8 cellular contexts compared by ENCODE assay signal in the genomic region with DNA sequence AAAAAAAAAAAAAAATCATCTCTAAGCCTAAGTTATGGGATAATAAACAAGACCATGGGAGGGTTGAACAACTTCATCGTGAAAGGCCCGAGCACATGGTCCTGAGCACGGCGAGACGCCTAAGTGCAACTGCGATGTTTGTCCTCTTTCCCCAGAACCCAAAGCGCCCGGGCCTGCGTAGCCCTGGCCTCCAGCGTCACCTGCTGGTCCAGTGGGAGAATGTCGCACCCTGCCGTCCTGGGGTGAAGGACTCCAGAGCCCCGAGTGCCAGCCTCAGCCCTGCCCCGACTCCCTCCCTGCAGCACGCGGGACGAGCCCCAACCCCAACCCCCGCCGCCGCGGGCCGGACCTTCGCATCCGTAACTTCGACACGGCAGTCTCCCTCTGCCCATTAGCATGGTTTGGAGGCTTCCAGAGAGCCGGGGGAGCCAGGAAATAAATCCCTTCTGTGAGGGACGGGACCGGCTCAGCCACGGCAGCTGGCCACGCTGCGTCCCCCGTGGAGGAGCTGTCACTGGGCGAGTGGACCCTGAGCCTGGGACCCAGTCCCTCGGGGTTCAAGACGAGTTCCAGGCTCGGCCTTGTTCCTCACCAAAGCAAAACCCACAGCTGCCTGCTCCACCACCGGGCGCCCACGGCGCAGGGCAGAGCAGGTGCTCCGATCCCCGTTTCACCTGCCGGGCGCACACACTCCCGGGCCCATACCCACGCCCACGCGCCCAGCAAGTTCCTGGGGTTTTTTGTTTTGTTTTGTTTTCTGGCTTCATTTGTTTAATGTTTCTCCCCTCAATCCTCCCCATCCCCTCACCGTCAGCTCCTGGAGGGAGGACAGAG.
A peak's percentile ranks its signal among the peaks of the same experiment; 100 is the strongest.
DNase-seq lines count a peak whose midpoint lies in the region; ATAC-seq and TF ChIP-seq lines count a peak whose summit lies in the region.

No MANE protein-coding gene starts in this region.

- DNase-seq in CD1c-positive myeloid dendritic cell (ENCODE audit: extremely low spot score): peak; percentile 82
- DNase-seq in NCI-H510A treated with DMSO at 0.1 percent for 48 hours (lab: John Stamatoyannopoulos, UW): peak; percentile 48
- DNase-seq in activated CD8-positive, alpha-beta T cell treated with anti-CD3 and anti-CD28 coated beads for 36 hours: peak; percentile 83
- DNase-seq in endothelial cell (ENCODE audit: low spot score): peak; percentile 86
- peak; percentile 59 to 65 for DNase-seq in stimulated activated CD8-positive, alpha-beta memory T cell treated with anti-CD3 and anti-CD28 coated beads, Interleukin-15, amount 100 ng/mL, for 48 hours (ENCODE audit: low read depth in 2 of 2)

- peaks cover 52% of the 10 kb centered on the region for H3K4me1 ChIP-seq in mesodermal cell (ENCODE audit: control insufficient read depth, insufficient read depth, low read length, poor library complexity, severe bottlenecking)

- intact Hi-C loops in activated CD8-positive, alpha-beta T cell treated with anti-CD3 and anti-CD28 coated beads for 36 hours (cut with micrococcal nuclease): loop anchor here (10.0 kb wide), 1 partner anchor 636 kb away; no protein-coding TSS in a partner anchor

- no peak overlapping the region for H3K27ac ChIP-seq in mesodermal cell (ENCODE audit: low read depth, low read length, severe bottlenecking)

- H3K9me3 Mint-ChIP-seq in activated CD8-positive, alpha-beta T cell treated with anti-CD3 and anti-CD28 coated beads for 36 hours: no peaks in the 10 kb centered on the region
- no peaks in the 10 kb centered on the region for H3K9me3 Mint-ChIP-seq in endothelial cell (ENCODE audit: unreplicated experiment)

- H3K4me3 Mint-ChIP-seq in activated CD8-positive, alpha-beta T cell treated with anti-CD3 and anti-CD28 coated beads for 36 hours: peak overlapping the region; percentile 5
- peak overlapping the region; percentile 89 for H3K4me3 Mint-ChIP-seq in endothelial cell (ENCODE audit: unreplicated experiment)

- ATAC-seq in GM19025 (IDR thresholded peaks at IDR 0.05; ENCODE audit: low read depth, unreplicated experiment) (peak; percentile 90), HG03280 (IDR thresholded peaks at IDR 0.05; ENCODE audit: unreplicated experiment) (peak; percentile 89)
- peak; percentile 98 for ATAC-seq in activated CD8-positive, alpha-beta T cell treated with anti-CD3 and anti-CD28 coated beads for 36 hours

- peaks cover 38% of the 10 kb centered on the region for H3K27me3 Mint-ChIP-seq in activated CD8-positive, alpha-beta T cell treated with anti-CD3 and anti-CD28 coated beads for 36 hours
- peaks cover 8% of the 10 kb centered on the region for H3K27me3 Mint-ChIP-seq in endothelial cell (ENCODE audit: unreplicated experiment)

- WGBS in mesodermal cell (ENCODE audit: insufficient coverage in 2 of 2), 2 experiments: 1 to 4% methylated on average over 37 to 41 of the region's 50 CpGs

- H3K36me3 Mint-ChIP-seq in activated CD8-positive, alpha-beta T cell treated with anti-CD3 and anti-CD28 coated beads for 36 hours (ENCODE audit: low read depth): no peaks in the 10 kb centered on the region
- H3K36me3 Mint-ChIP-seq in endothelial cell (ENCODE audit: low read depth, unreplicated experiment): no peaks in the 10 kb centered on the region

- H3K36me3 ChIP-seq in mesodermal cell (ENCODE audit: control insufficient read depth, insufficient read depth, low read length): no peaks in the 10 kb centered on the region

- TF ChIP-seq CTCF in activated CD8-positive, alpha-beta T cell treated with anti-CD3 and anti-CD28 coated beads for 36 hours (IDR thresholded peaks at IDR 0.05): peak; percentile 76
- peak; percentile 73 for TF ChIP-seq CTCF in endothelial cell (IDR thresholded peaks at IDR 0.05; ENCODE audit: unreplicated experiment)

- POLR2A ChIA-PET in activated CD8-positive, alpha-beta T cell treated with anti-CD3 and anti-CD28 coated beads for 36 hours (lab: Charles Lee): interaction anchor here (0.5 to 0.9 kb wide), 2 partner anchors 10 to 941 kb away, joined by 3 to 5 read pairs; no protein-coding TSS in a partner anchor

- H3K4me3 ChIP-seq in mesodermal cell (ENCODE audit: extremely low read depth, insufficient read depth, low read length, poor library complexity, severe bottlenecking): peak overlapping the region; percentile 31

- no peak overlapping the region for H3K27ac Mint-ChIP-seq in activated CD8-positive, alpha-beta T cell treated with anti-CD3 and anti-CD28 coated beads for 36 hours
- H3K27ac Mint-ChIP-seq in endothelial cell (ENCODE audit: unreplicated experiment): no peak overlapping the region

- H3K9me3 ChIP-seq in mesodermal cell (ENCODE audit: control insufficient read depth, low read length): peaks cover 4% of the 10 kb centered on the region

- H3K4me1 Mint-ChIP-seq in activated CD8-positive, alpha-beta T cell treated with anti-CD3 and anti-CD28 coated beads for 36 hours (ENCODE audit: low read depth): peaks cover 10% of the 10 kb centered on the region
- H3K4me1 Mint-ChIP-seq in endothelial cell (ENCODE audit: unreplicated experiment): peaks cover 13% of the 10 kb centered on the region

- CTCF ChIA-PET in activated CD8-positive, alpha-beta T cell treated with anti-CD3 and anti-CD28 coated beads for 36 hours (lab: Charles Lee): interaction anchor here (0.9 to 8.9 kb wide), 11 partner anchors 10 to 538 kb away, joined by 3 to 83 read pairs (median 4); no protein-coding TSS in a partner anchor
